ENCODE assay signal across 9 cellular contexts in genomic region chr1:207084701-207085180, GRCh38. TPM values are rescaled to one million over a fixed set of nuclear protein-coding genes. Genes with fewer than 3 reads are reported as not detected.
DNase-seq lines count a peak whose midpoint lies in the region; ATAC-seq and TF ChIP-seq lines count a peak whose summit lies in the region.
"Had no signal": no experiment of that assay in that cellular context is flagged by ENCODE, and none has a peak within 500 bp of the region (broad histone marks: within the 10 kb centered on the region; RNA-seq: fewer than 3 reads in every experiment).

No MANE protein-coding gene starts in this region.

- H3K4me1 ChIP-seq in GM23338 (ENCODE audit: insufficient read depth) (no peaks in the 10 kb centered on the region), liver (ENCODE audit: control insufficient read depth in 4 of 4, insufficient read depth in 4 of 4, low read length in 3 of 4) (peaks cover 3 to 32% (median 19%) of the 10 kb centered on the region in 4 donors)

- H3K9me2 ChIP-seq in GM23338 (ENCODE audit: insufficient read depth), result no peaks in the 10 kb centered on the region

- no peaks in the 10 kb centered on the region for H3K9me3 Mint-ChIP-seq in GM23338

- H3K9ac ChIP-seq in liver (ENCODE audit: low read depth in 1 of 2, low read length in 2 of 2), result no peak overlapping the region

- H3K79me2 ChIP-seq in GM23338 (replicated peaks; ENCODE audit: insufficient read depth), result no peaks in the 10 kb centered on the region

- peak; percentile 62 to 82 for TF ChIP-seq CTCF in GM23338 (conservative IDR thresholded peaks at IDR 0.05; ENCODE audit: low read depth in 2 of 2)
- peak; percentile 89 for TF ChIP-seq CTCF in WERI-Rb-1 (IDR thresholded peaks at IDR 0.05; ENCODE audit: low read depth, low read length)
- peak; percentile 70 for TF ChIP-seq CTCF in choroid plexus epithelial cell (conservative IDR thresholded peaks at IDR 0.05; ENCODE audit: low read depth, low read length)
- peak; percentile 69 for TF ChIP-seq CTCF in liver (IDR thresholded peaks at IDR 0.05; ENCODE audit: low read depth, low read length, missing input control)

- H3K9me3 ChIP-seq in WERI-Rb-1 (ENCODE audit: severe bottlenecking) (no peaks in the 10 kb centered on the region), liver (ENCODE audit: control insufficient read depth in 4 of 4, low read length in 3 of 4) (no peaks in the 10 kb centered on the region)

- H3K4me3 ChIP-seq in GM23338 (no peak overlapping the region), WERI-Rb-1 (ENCODE audit: low read depth, low read length) (no peak overlapping the region), choroid plexus epithelial cell (ENCODE audit: low read depth, low read length) (no peak overlapping the region), liver (ENCODE audit: low read depth in 1 of 3, low read length in 3 of 3) (no peak overlapping the region)

- H3K4me3 Mint-ChIP-seq in GM23338, result no peak overlapping the region
- H3K4me3 Mint-ChIP-seq: activated naive CD8-positive, alpha-beta T cell had no signal

- no peaks in the 10 kb centered on the region for H3K27me3 ChIP-seq in GM23338 (ENCODE audit: insufficient read depth)
- H3K27me3 ChIP-seq in WERI-Rb-1 (ENCODE audit: insufficient read depth, low read depth, severe bottlenecking), result peaks cover 96% of the 10 kb centered on the region
- H3K27me3 ChIP-seq in liver (ENCODE audit: control insufficient read depth in 4 of 4, insufficient read depth in 4 of 4, low read length in 3 of 4), result no peaks in the 10 kb centered on the region

- H3K27me3 Mint-ChIP-seq in GM23338 (ENCODE audit: insufficient read depth, low read depth, poor library complexity), result no peaks in the 10 kb centered on the region

- no peaks in the 10 kb centered on the region for H3K36me3 Mint-ChIP-seq in GM23338 (ENCODE audit: low read depth)
- H3K36me3 Mint-ChIP-seq: activated naive CD8-positive, alpha-beta T cell had no signal

- DNase-seq in DMS114 treated with DMSO at 0.1 percent for 48 hours (lab: John Stamatoyannopoulos, UW; ENCODE audit: unreplicated experiment), result peak; percentile 24
- peak; percentile 92 for DNase-seq in GM23338 (ENCODE audit: low spot score)
- DNase-seq in NCI-H2107 treated with DMSO at 0.1 percent for 48 hours (lab: John Stamatoyannopoulos, UW; ENCODE audit: unreplicated experiment), result peak; percentile 71
- peak; percentile 77 for DNase-seq in WERI-Rb-1
- peak; percentile 80 for DNase-seq in choroid plexus epithelial cell (ENCODE audit: low read depth)
- DNase-seq in stimulated activated CD8-positive, alpha-beta memory T cell treated with anti-CD3 and anti-CD28 coated beads, Interleukin-12 subunit alpha, Interleukin-12 subunit beta, amount 100 ng/mL, for 4 hours (ENCODE audit: low read depth), result peak; percentile 6

- H4K20me1 ChIP-seq in GM23338 (replicated peaks; ENCODE audit: insufficient read depth), result no peaks in the 10 kb centered on the region

- H3K27ac ChIP-seq in GM23338 (ENCODE audit: low read depth) (no peak overlapping the region), WERI-Rb-1 (no peak overlapping the region), liver (ENCODE audit: low read depth in 1 of 2, low read length in 2 of 2) (no peak overlapping the region)

- peaks cover 15% of the 10 kb centered on the region for H3K4me1 Mint-ChIP-seq in GM23338

- TF ChIP-seq RAD21 in liver (IDR thresholded peaks at IDR 0.05), result peak; percentile 84 to 90

- WGBS in liver, result 22% methylated on average over 8 of the region's 8 CpGs

- H3K36me3 ChIP-seq in GM23338 (ENCODE audit: insufficient read depth) (no peaks in the 10 kb centered on the region), WERI-Rb-1 (no peaks in the 10 kb centered on the region), liver (ENCODE audit: control insufficient read depth in 4 of 4, insufficient read depth in 3 of 4, low read depth in 1 of 4, low read length in 3 of 4) (no peaks in the 10 kb centered on the region)

- 0 out of 2 replicates have a peak overlapping the region, but pooled peaks have one; percentile 33 for H3K4me2 ChIP-seq in GM23338

- H3K27ac Mint-ChIP-seq in GM23338, result 0 out of 2 replicates have a peak overlapping the region, but pooled peaks have one; percentile 33
- H3K27ac Mint-ChIP-seq: activated naive CD8-positive, alpha-beta T cell had no signal

- no peak overlapping the region for H2AFZ ChIP-seq in GM23338

- H3F3A ChIP-seq in GM23338 (replicated peaks; ENCODE audit: low read depth), result no peaks in the 10 kb centered on the region

- ATAC-seq in GM23338 (peak; percentile 98), GM18502 (IDR thresholded peaks at IDR 0.05; ENCODE audit: poor library complexity, unreplicated experiment) (no peak)

TF ChIP-seq in GM23338, 12 proteins besides CTCF, POLR2A, EP300 and RAD21:
- TF ChIP-seq ZNF114 (CRISPR knock-in tag; IDR thresholded peaks at IDR 0.05) (no peak), POLR2AphosphoS5 (IDR thresholded peaks at IDR 0.05; ENCODE audit: low read depth) (no peak), ZNF331 (CRISPR knock-in tag; IDR thresholded peaks at IDR 0.05; ENCODE audit: low read depth) (no peak)

TF ChIP-seq in liver, 16 proteins besides CTCF, POLR2A, EP300 and RAD21 (continues in another document):
- no peak for TF ChIP-seq EGR1 (IDR thresholded peaks at IDR 0.05; ENCODE audit: low read depth in 2 of 2)
- TF ChIP-seq YY1 (IDR thresholded peaks at IDR 0.05), result peak; percentile 34
- no peak for TF ChIP-seq NR2F2 (IDR thresholded peaks at IDR 0.05)
- no peak for TF ChIP-seq REST (IDR thresholded peaks at IDR 0.05)
- TF ChIP-seq, protein P1, sequence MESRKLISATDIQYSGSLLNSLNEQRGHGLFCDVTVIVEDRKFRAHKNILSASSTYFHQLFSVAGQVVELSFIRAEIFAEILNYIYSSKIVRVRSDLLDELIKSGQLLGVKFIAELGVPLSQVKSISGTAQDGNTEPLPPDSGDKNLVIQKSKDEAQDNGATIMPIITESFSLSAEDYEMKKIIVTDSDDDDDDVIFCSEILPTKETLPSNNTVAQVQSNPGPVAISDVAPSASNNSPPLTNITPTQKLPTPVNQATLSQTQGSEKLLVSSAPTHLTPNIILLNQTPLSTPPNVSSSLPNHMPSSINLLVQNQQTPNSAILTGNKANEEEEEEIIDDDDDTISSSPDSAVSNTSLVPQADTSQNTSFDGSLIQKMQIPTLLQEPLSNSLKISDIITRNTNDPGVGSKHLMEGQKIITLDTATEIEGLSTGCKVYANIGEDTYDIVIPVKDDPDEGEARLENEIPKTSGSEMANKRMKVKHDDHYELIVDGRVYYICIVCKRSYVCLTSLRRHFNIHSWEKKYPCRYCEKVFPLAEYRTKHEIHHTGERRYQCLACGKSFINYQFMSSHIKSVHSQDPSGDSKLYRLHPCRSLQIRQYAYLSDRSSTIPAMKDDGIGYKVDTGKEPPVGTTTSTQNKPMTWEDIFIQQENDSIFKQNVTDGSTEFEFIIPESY (IDR thresholded peaks at IDR 0.05), result no peak
- TF ChIP-seq SP1 (IDR thresholded peaks at IDR 0.05), result peak; percentile 9
- TF ChIP-seq RXRA (IDR thresholded peaks at IDR 0.05), result no peak
- TF ChIP-seq GABPA (IDR thresholded peaks at IDR 0.05 in 1 of 2, conservative IDR thresholded peaks at IDR 0.05 in 1 of 2), result no peak
- TF ChIP-seq FOXA2 (IDR thresholded peaks at IDR 0.05), result no peak
- no peak for TF ChIP-seq TAF1 (conservative IDR thresholded peaks at IDR 0.05)
- TF ChIP-seq HNF4G (IDR thresholded peaks at IDR 0.05), result no peak

RNA-seq across cellular contexts. Expression of gene C4BPB, which starts 3.9 kb away (rescaled TPM):
- not detected in 2 replicates for total RNA-seq in GM23338 (2014; rRNA removed; shearing (Covaris generic))
- polyA plus RNA-seq in GM23338 (2016; fragmentation: Nextera tagmentation; extraction: Ambion mirVana) (not detected in 2 replicates), liver (100 to 1,000 TPM; 399 to 404 TPM)
- total RNA-seq in liver, result 100 to 1,000 TPM in 1 of 2 donors, 10 to 100 TPM in 1; 59.7 to 460 TPM

RNA-seq across cellular contexts. Expression of gene C4BPA, which starts 19.3 kb away (rescaled TPM):
- not detected in 2 replicates for total RNA-seq in GM23338 (2014; rRNA removed; shearing (Covaris generic))
- not detected in 2 replicates for polyA plus RNA-seq in GM23338 (2016; fragmentation: Nextera tagmentation; extraction: Ambion mirVana)
- total RNA-seq in liver, result 1,000 to 10,000 TPM in 1 of 2 donors, 10 to 100 TPM in 1; 49.5 to 1,492 TPM
- 1,000 to 10,000 TPM in 1 of 2 donors, 100 to 1,000 TPM in 1; 896 to 1,527 TPM for polyA plus RNA-seq in liver

RNA-seq across cellular contexts. Expression of gene PFKFB2, which starts 31.7 kb away (rescaled TPM):
- total RNA-seq in GM23338 (2014; rRNA removed; shearing (Covaris generic)), result 10.1 and 14.8 TPM in 2 replicates
- 3.8 and 4.9 TPM in 2 replicates for polyA plus RNA-seq in GM23338 (2016; fragmentation: Nextera tagmentation; extraction: Ambion mirVana)
- total RNA-seq in liver, result 1 to 10 TPM; 4.0 to 5.9 TPM
- polyA plus RNA-seq in liver, result 1 to 10 TPM; 1.5 to 2.0 TPM

RNA-seq across cellular contexts. Expression of gene YOD1, which starts 33.7 kb away (rescaled TPM):
- 19.7 and 21.9 TPM in 2 replicates for total RNA-seq in GM23338 (2014; rRNA removed; shearing (Covaris generic))
- polyA plus RNA-seq in GM23338 (2016; fragmentation: Nextera tagmentation; extraction: Ambion mirVana) (3.9 and 4.6 TPM in 2 replicates), liver (1 to 10 TPM; 1.3 to 1.8 TPM)
- 10 to 100 TPM in 1 of 2 donors, 1 to 10 TPM in 1; 7.7 to 79.4 TPM for total RNA-seq in liver

RNA-seq across cellular contexts. Expression of gene C1orf116, which starts 52.2 kb away (rescaled TPM):
- total RNA-seq in GM23338 (2014; rRNA removed; shearing (Covaris generic)), result 4.0 and 5.3 TPM in 2 replicates
- 2.2 and 2.3 TPM in 2 replicates for polyA plus RNA-seq in GM23338 (2016; fragmentation: Nextera tagmentation; extraction: Ambion mirVana)
- total RNA-seq in liver, result under 1 TPM; 0.59 to 0.79 TPM
- polyA plus RNA-seq in liver, result under 1 TPM; 0.27 to 0.33 TPM

Comparison
In these comparisons a context has a peak if more than half of its experiments do, and no peak if none do; other contexts are left out.
1. DNase-seq: peak in every context shown above with its lines; median percentile 92 in GM23338; 80 in choroid plexus epithelial cell; 77 in WERI-Rb-1; 71 in NCI-H2107 treated with DMSO at 0.1 percent for 48 hours; 24 in DMS114 treated with DMSO at 0.1 percent for 48 hours; 6 in stimulated activated CD8-positive, alpha-beta memory T cell treated with anti-CD3 and anti-CD28 coated beads, Interleukin-12 subunit alpha, Interleukin-12 subunit beta, amount 100 ng/mL, for 4 hours.
2. RNA of gene C4BPB, which starts 3.9 kb away (total RNA-seq): 59.7 to 460 TPM in liver; not detected in GM23338; every median in the first group is over 10 times any median in the second.
3. RNA of gene C4BPA, which starts 19.3 kb away (total RNA-seq): 49.5 to 1,492 TPM in liver; not detected in GM23338; every median in the first group is over 10 times any median in the second.
4. Peak in every context shown above with its lines, with median percentiles within 50 percentile points of each other: CTCF ChIP-seq.